8 cellular contexts compared by ENCODE assay signal in genomic region chr1:61851849-61852692, GRCh38.
DNase-seq lines count a peak whose midpoint lies in the region; ATAC-seq and TF ChIP-seq lines count a peak whose summit lies in the region.

No MANE protein-coding gene starts in this region.

- intact Hi-C loops in naive thymus-derived CD4-positive, alpha-beta T cell (cut with micrococcal nuclease), result loop anchor here (1.0 to 10.0 kb wide), 18 partner anchors 70 to 1875 kb away; partner anchors contain the start of genes TM2D1 (in 2 of the 2) and PATJ (in 1 of the 2)

- TF ChIP-seq CTCF in BE2C (IDR thresholded peaks at IDR 0.05; ENCODE audit: low read depth, low read length), result peak; percentile 61

- ATAC-seq in GM18511 (IDR thresholded peaks at IDR 0.05; ENCODE audit: unreplicated experiment) (peak; percentile 68), HG02938 (IDR thresholded peaks at IDR 0.05; ENCODE audit: unreplicated experiment) (no peak), HG03280 (IDR thresholded peaks at IDR 0.05; ENCODE audit: unreplicated experiment) (no peak)
- peak; percentile 68 for ATAC-seq in naive thymus-derived CD4-positive, alpha-beta T cell

- no peaks in the 10 kb centered on the region for H3K9me3 Mint-ChIP-seq in naive thymus-derived CD4-positive, alpha-beta T cell

- POLR2A ChIA-PET in naive thymus-derived CD4-positive, alpha-beta T cell (lab: Charles Lee), result interaction anchor here (0.6 kb wide), 1 partner anchor 28 kb away, joined by 4 read pairs; no protein-coding TSS in a partner anchor

- H3K36me3 ChIP-seq in BE2C, result no peaks in the 10 kb centered on the region
- H3K36me3 ChIP-seq in naive thymus-derived CD4-positive, alpha-beta T cell (ENCODE audit: control insufficient read depth in 2 of 3, insufficient read depth in 3 of 3, low read length in 3 of 3), result peaks cover 0 to 4% (median 3%) of the 10 kb centered on the region in 3 experiments

- TF ChIP-seq POLR2A in erythroblast (IDR thresholded peaks at IDR 0.05; ENCODE audit: low read length), result no peak

- no peak overlapping the region for H3K4me3 Mint-ChIP-seq in naive thymus-derived CD4-positive, alpha-beta T cell

- peaks cover 0 to 3% (median 0%) of the 10 kb centered on the region in 7 donors for H3K4me1 Mint-ChIP-seq in naive thymus-derived CD4-positive, alpha-beta T cell

- no peaks in the 10 kb centered on the region for H3K27me3 ChIP-seq in BE2C
- no peaks in the 10 kb centered on the region for H3K27me3 ChIP-seq in naive thymus-derived CD4-positive, alpha-beta T cell (ENCODE audit: control insufficient read depth in 2 of 2, insufficient read depth in 2 of 2, low read length in 2 of 2)

- no peaks in the 10 kb centered on the region for H3K9me3 ChIP-seq in BE2C
- H3K9me3 ChIP-seq in naive thymus-derived CD4-positive, alpha-beta T cell (ENCODE audit: control insufficient read depth in 2 of 3, low read length in 3 of 3), result no peaks in the 10 kb centered on the region

- in situ Hi-C loops in SK-MEL-5 (cut with HindIII; ENCODE audit: low pct_unique_long_range_greater_than_20kb, low sequenced_read_pairs), result no loop called here

- no peaks in the 10 kb centered on the region; the same call in 1 of the 2 replicates for H3K4me1 ChIP-seq in BE2C
- no peaks in the 10 kb centered on the region for H3K4me1 ChIP-seq in naive thymus-derived CD4-positive, alpha-beta T cell (ENCODE audit: control insufficient read depth in 2 of 2, insufficient read depth in 2 of 2, low read length in 2 of 2)

- H3K36me3 Mint-ChIP-seq in naive thymus-derived CD4-positive, alpha-beta T cell, result peaks cover 0 to 11% (median 0%) of the 10 kb centered on the region in 5 donors

- CTCF ChIA-PET in naive thymus-derived CD4-positive, alpha-beta T cell (lab: Charles Lee), result interaction anchor here (0.6 to 2.0 kb wide), 6 partner anchors 11 to 808 kb away, joined by 3 to 6 read pairs (median 4); no protein-coding TSS in a partner anchor

- DNase-seq in BE2C (no peak), MV-4-11 (lab: John Stamatoyannopoulos, UW) (peak; percentile 35), SK-MEL-5 (ENCODE audit: low read depth, low spot score) (peak; percentile 73), erythroblast (lab: John Stamatoyannopoulos, UW) (peak; percentile 61 to 81)
- DNase-seq in naive thymus-derived CD4-positive, alpha-beta T cell, result peak in 7 of 9 donors; percentile 19 to 61 (median 56)

- no peak overlapping the region for H3K4me3 ChIP-seq in BE2C (ENCODE audit: low read depth, low read length)
- H3K4me3 ChIP-seq in naive thymus-derived CD4-positive, alpha-beta T cell (ENCODE audit: low read length), result no peak overlapping the region

- peak overlapping the region in 2 of 9 donors; percentile 3 to 32 for H3K27ac Mint-ChIP-seq in naive thymus-derived CD4-positive, alpha-beta T cell

- no peaks in the 10 kb centered on the region for H3K27me3 Mint-ChIP-seq in naive thymus-derived CD4-positive, alpha-beta T cell

- no peak overlapping the region for H3K27ac ChIP-seq in naive thymus-derived CD4-positive, alpha-beta T cell (ENCODE audit: low read depth, low read length)

Comparison
In these comparisons a context has a peak if more than half of its experiments do, and no peak if none do; other contexts are left out.
1. ATAC-seq: peak in GM18511 (single experiment) and naive thymus-derived CD4-positive, alpha-beta T cell (single experiment); none in HG02938 (single experiment) and HG03280 (single experiment).